Comparison of ENCODE assay signal across 6 cellular contexts in the genomic region with DNA sequence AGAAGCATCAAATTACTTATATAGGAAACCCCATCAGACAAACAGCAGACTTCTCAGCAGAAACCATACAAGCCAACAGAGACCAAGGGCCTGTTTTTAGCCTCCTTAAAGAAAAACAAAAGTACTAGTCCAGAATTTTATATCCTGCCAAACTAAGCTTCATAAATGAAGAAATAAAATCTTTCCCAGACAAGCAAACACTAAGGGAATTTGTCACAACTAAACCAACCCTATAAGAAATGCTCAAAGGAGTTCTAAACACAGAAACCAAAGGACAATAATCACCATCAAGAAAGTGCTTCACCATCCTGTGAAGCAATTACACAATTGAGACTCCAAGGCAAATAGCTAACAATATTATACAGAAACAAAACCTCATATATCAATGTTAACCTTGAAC.
"Had no signal": no experiment of that assay in that cellular context is flagged by ENCODE, and none has a peak within 500 bp of the region (broad histone marks: within the 10 kb centered on the region; RNA-seq: fewer than 3 reads in every experiment).

No MANE protein-coding gene starts in this region.

- H3K27ac ChIP-seq: HL-60, KMS-11 had no signal

- DNase-seq: IMR-90, KBM-7, KG1 had no signal

- H3K9ac ChIP-seq: KMS-11 had no signal

- FAIRE-seq: HTR-8/SVneo had no signal

- H3K4me2 ChIP-seq: KMS-11 had no signal
